Comparison of ENCODE assay signal across 1 cellular context in genomic region chr3:14208977-14209394, GRCh38.
TF ChIP-seq lines count a peak whose summit lies in the region.

No MANE protein-coding gene starts in this region.

TF ChIP-seq in SK-N-SH treated with all-trans-retinoic acid at 6 μM for 48 hours, 23 proteins besides CTCF, POLR2A, EP300 and RAD21 (continued from another document):
- TF ChIP-seq, protein P1, sequence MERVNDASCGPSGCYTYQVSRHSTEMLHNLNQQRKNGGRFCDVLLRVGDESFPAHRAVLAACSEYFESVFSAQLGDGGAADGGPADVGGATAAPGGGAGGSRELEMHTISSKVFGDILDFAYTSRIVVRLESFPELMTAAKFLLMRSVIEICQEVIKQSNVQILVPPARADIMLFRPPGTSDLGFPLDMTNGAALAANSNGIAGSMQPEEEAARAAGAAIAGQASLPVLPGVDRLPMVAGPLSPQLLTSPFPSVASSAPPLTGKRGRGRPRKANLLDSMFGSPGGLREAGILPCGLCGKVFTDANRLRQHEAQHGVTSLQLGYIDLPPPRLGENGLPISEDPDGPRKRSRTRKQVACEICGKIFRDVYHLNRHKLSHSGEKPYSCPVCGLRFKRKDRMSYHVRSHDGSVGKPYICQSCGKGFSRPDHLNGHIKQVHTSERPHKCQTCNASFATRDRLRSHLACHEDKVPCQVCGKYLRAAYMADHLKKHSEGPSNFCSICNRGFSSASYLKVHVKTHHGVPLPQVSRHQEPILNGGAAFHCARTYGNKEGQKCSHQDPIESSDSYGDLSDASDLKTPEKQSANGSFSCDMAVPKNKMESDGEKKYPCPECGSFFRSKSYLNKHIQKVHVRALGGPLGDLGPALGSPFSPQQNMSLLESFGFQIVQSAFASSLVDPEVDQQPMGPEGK (CRISPR knock-in tag; IDR thresholded peaks at IDR 0.05; ENCODE audit: borderline replicate concordance): no peak
- TF ChIP-seq ISL1 (CRISPR knock-in tag; IDR thresholded peaks at IDR 0.05) (no peak), BACH2 (CRISPR knock-in tag; IDR thresholded peaks at IDR 0.05; ENCODE audit: borderline replicate concordance) (no peak)
